ENCODE assay signal across 8 cellular contexts in genomic region chr11:119029340-119030028, GRCh38. TPM values are rescaled to one million over a fixed set of nuclear protein-coding genes. Genes with fewer than 3 reads are reported as not detected.
DNase-seq lines count a peak whose midpoint lies in the region; ATAC-seq, FAIRE-seq and TF ChIP-seq lines count a peak whose summit lies in the region.

No MANE protein-coding gene starts in this region.

- H4K20me1 ChIP-seq in KMS-11 (ENCODE audit: insufficient read depth) = no peaks in the 10 kb centered on the region

- ATAC-seq in GM19328 (IDR thresholded peaks at IDR 0.05; ENCODE audit: unreplicated experiment) = peak; percentile 20
- ATAC-seq in activated naive CD4-positive, alpha-beta T cell treated with anti-CD3 and anti-CD28 coated beads, Interleukin-2, amount 50 U/mL, for 72 hours = peak; percentile 27 to 32

- H2AFZ ChIP-seq in KMS-11 (ENCODE audit: low read depth) = peak overlapping the region; percentile 22; the same call in 1 of the 2 replicates

- CTCF ChIA-PET in A673 (lab: Charles Lee) = no interaction called here

- DNase-seq in A673 (ENCODE audit: low spot score) (no peak), small intestine (peak; percentile 97), EL (no peak), NCI-H510A treated with DMSO at 0.1 percent for 48 hours (lab: John Stamatoyannopoulos, UW) (no peak)
- peak in 1 of 2 donors; percentile 38 for DNase-seq in activated naive CD4-positive, alpha-beta T cell treated with anti-CD3 and anti-CD28 coated beads, Interleukin-2, amount 50 U/mL, for 72 hours (ENCODE audit: low spot score in 2 of 2)

- WGBS in small intestine, 3 donors = 8 to 44% (median 27%) methylated on average over 10 of the region's 10 CpGs

- H3K9me3 Mint-ChIP-seq in activated naive CD4-positive, alpha-beta T cell treated with anti-CD3 and anti-CD28 coated beads, Interleukin-2, amount 50 U/mL, for 72 hours = no peaks in the 10 kb centered on the region

- H3K27ac Mint-ChIP-seq in activated naive CD4-positive, alpha-beta T cell treated with anti-CD3 and anti-CD28 coated beads, Interleukin-2, amount 50 U/mL, for 72 hours = peak overlapping the region; percentile 78 to 84

- POLR2A ChIA-PET in A673 (lab: Charles Lee; ENCODE audit: low non-redundant PET) = no interaction called here

- H3K36me3 ChIP-seq in A673 (ENCODE audit: insufficient read depth, low read length, poor library complexity, severe bottlenecking) = peaks cover 39% of the 10 kb centered on the region
- no peaks in the 10 kb centered on the region; the same call in 1 of the 2 replicates for H3K36me3 ChIP-seq in KMS-11 (ENCODE audit: insufficient read depth)
- peaks cover 37% of the 10 kb centered on the region for H3K36me3 ChIP-seq in iPS-15b (ENCODE audit: control insufficient read depth, insufficient read depth, low read length)
- peaks cover 0 to 2% of the 10 kb centered on the region in 2 donors for H3K36me3 ChIP-seq in small intestine (ENCODE audit: control insufficient read depth in 2 of 2, insufficient read depth in 2 of 2, low read length in 2 of 2)

- intact Hi-C loops in A673 (cut with micrococcal nuclease; ENCODE audit: unreplicated experiment) = no loop called here

- H3K4me2 ChIP-seq in KMS-11 = peak overlapping the region; percentile 96

- no peak for TF ChIP-seq CTCF in A673 (conservative IDR thresholded peaks at IDR 0.05; ENCODE audit: low read depth, low read length)
- TF ChIP-seq CTCF in KMS-11 (conservative IDR thresholded peaks at IDR 0.05; ENCODE audit: low read depth, low read length) = no peak

- H3K27ac ChIP-seq in A673 (ENCODE audit: low read depth, low read length, poor library complexity, severe bottlenecking) (peak overlapping the region; percentile 75), KMS-11 (peak overlapping the region; percentile 71), small intestine (ENCODE audit: low read depth in 1 of 2, low read length in 1 of 2) (peak overlapping the region; percentile 85 to 96)

- no peak for FAIRE-seq in small intestine (lab: Jason Lieb, UNC)

- H3K4me3 ChIP-seq in A673 (ENCODE audit: low read depth, low read length, poor library complexity, severe bottlenecking) = peak overlapping the region; percentile 67
- H3K4me3 ChIP-seq in KMS-11 (IDR thresholded peaks at IDR 0.05; ENCODE audit: insufficient read depth, low read depth, low read length) = no peak overlapping the region
- peak overlapping the region; percentile 94 for H3K4me3 ChIP-seq in iPS-15b (ENCODE audit: low read depth, low read length)
- H3K4me3 ChIP-seq in small intestine (ENCODE audit: low read depth in 1 of 2, low read length in 2 of 2) = peak overlapping the region in 1 of 2 donors; percentile 87

- H3K27me3 ChIP-seq in A673 (replicated peaks; ENCODE audit: insufficient read depth, low read depth, low read length, poor library complexity) (no peaks in the 10 kb centered on the region), KMS-11 (ENCODE audit: insufficient read depth, low read depth) (no peaks in the 10 kb centered on the region), iPS-15b (ENCODE audit: control insufficient read depth, insufficient read depth, low read length) (no peaks in the 10 kb centered on the region), small intestine (ENCODE audit: control insufficient read depth in 2 of 2, insufficient read depth in 2 of 2, low read length in 2 of 2) (no peaks in the 10 kb centered on the region)

- BruUV-seq in A673 (replicated peaks; lab: Mats Ljungman, UMichigan) = TSS peak; percentile 37

- peaks cover 30% of the 10 kb centered on the region for H3K79me2 ChIP-seq in KMS-11 (ENCODE audit: insufficient read depth, low read depth)

- peaks cover 13% of the 10 kb centered on the region for H3K4me1 ChIP-seq in A673 (ENCODE audit: insufficient read depth, low read length, poor library complexity, severe bottlenecking)
- peaks cover 41% of the 10 kb centered on the region for H3K4me1 ChIP-seq in KMS-11 (ENCODE audit: low read depth, poor library complexity, severe bottlenecking)
- H3K4me1 ChIP-seq in iPS-15b (ENCODE audit: control insufficient read depth, insufficient read depth, low read length) = peaks cover 12% of the 10 kb centered on the region
- no peaks in the 10 kb centered on the region for H3K4me1 ChIP-seq in small intestine (ENCODE audit: control insufficient read depth in 2 of 2, insufficient read depth in 1 of 2, low read depth in 1 of 2, low read length in 1 of 2)

- H3K9me3 ChIP-seq in A673 (ENCODE audit: low read depth, low read length, poor library complexity, severe bottlenecking) (no peaks in the 10 kb centered on the region), iPS-15b (ENCODE audit: control insufficient read depth, insufficient read depth, low read length) (no peaks in the 10 kb centered on the region), small intestine (ENCODE audit: control insufficient read depth, low read depth) (no peaks in the 10 kb centered on the region)

- H3K36me3 Mint-ChIP-seq in activated naive CD4-positive, alpha-beta T cell treated with anti-CD3 and anti-CD28 coated beads, Interleukin-2, amount 50 U/mL, for 72 hours = peaks cover 7 to 14% of the 10 kb centered on the region in 2 donors

- H3K9ac ChIP-seq in KMS-11 (peak overlapping the region; percentile 73), iPS-15b (ENCODE audit: low read depth, low read length) (peak overlapping the region; percentile 84)

RNA-seq across cellular contexts. Expression of gene SLC37A4, which starts 1.2 kb away (rescaled TPM):
- total RNA-seq in A673 (2021) = 49.3 and 54.6 TPM in 2 replicates
- 10 to 100 TPM; 22.3 to 33.4 TPM for total RNA-seq in activated naive CD4-positive, alpha-beta T cell treated with anti-CD3 and anti-CD28 coated beads, Interleukin-2, amount 50 U/mL, for 72 hours
- 100 to 1,000 TPM in 1 of 3 donors, 10 to 100 TPM in 2; 57.9 to 124 (median 70.0) TPM for polyA plus RNA-seq in small intestine

RNA-seq across cellular contexts. Expression of gene TRAPPC4, which starts 10.9 kb away (rescaled TPM):
- 73.0 and 81.2 TPM in 2 replicates for total RNA-seq in A673 (2021)
- 100 to 1,000 TPM in 1 of 2 donors, 10 to 100 TPM in 1; 67.3 to 123 TPM for total RNA-seq in activated naive CD4-positive, alpha-beta T cell treated with anti-CD3 and anti-CD28 coated beads, Interleukin-2, amount 50 U/mL, for 72 hours
- 100 to 1,000 TPM in 1 of 3 donors, 10 to 100 TPM in 2; 59.1 to 103 (median 82.5) TPM for polyA plus RNA-seq in small intestine

RNA-seq across cellular contexts. Expression of gene RPS25, which starts 11.3 kb away (rescaled TPM):
- total RNA-seq in A673 (2021) = 1,091 and 1,176 TPM in 2 replicates
- total RNA-seq in activated naive CD4-positive, alpha-beta T cell treated with anti-CD3 and anti-CD28 coated beads, Interleukin-2, amount 50 U/mL, for 72 hours = 1,000 to 10,000 TPM; 1,843 to 2,330 TPM
- polyA plus RNA-seq in small intestine = 1,000 to 10,000 TPM; 1,321 to 2,444 (median 2,119) TPM

RNA-seq across cellular contexts. Expression of gene HYOU1, which starts 27.5 kb away (rescaled TPM):
- total RNA-seq in A673 (2021) = 315 and 328 TPM in 2 replicates
- 100 to 1,000 TPM in 1 of 2 donors, 10 to 100 TPM in 1; 71.7 to 117 TPM for total RNA-seq in activated naive CD4-positive, alpha-beta T cell treated with anti-CD3 and anti-CD28 coated beads, Interleukin-2, amount 50 U/mL, for 72 hours
- polyA plus RNA-seq in small intestine = 100 to 1,000 TPM in 1 of 3 donors, 10 to 100 TPM in 2; 17.4 to 127 (median 22.7) TPM

RNA-seq across cellular contexts. Expression of gene CENATAC, which starts 31.5 kb away (rescaled TPM):
- 56.7 and 57.4 TPM in 2 replicates for total RNA-seq in A673 (2021)
- total RNA-seq in activated naive CD4-positive, alpha-beta T cell treated with anti-CD3 and anti-CD28 coated beads, Interleukin-2, amount 50 U/mL, for 72 hours = 10 to 100 TPM; 39.0 to 60.1 TPM
- 10 to 100 TPM; 12.9 to 50.1 (median 25.9) TPM for polyA plus RNA-seq in small intestine
